In the genomic region with DNA sequence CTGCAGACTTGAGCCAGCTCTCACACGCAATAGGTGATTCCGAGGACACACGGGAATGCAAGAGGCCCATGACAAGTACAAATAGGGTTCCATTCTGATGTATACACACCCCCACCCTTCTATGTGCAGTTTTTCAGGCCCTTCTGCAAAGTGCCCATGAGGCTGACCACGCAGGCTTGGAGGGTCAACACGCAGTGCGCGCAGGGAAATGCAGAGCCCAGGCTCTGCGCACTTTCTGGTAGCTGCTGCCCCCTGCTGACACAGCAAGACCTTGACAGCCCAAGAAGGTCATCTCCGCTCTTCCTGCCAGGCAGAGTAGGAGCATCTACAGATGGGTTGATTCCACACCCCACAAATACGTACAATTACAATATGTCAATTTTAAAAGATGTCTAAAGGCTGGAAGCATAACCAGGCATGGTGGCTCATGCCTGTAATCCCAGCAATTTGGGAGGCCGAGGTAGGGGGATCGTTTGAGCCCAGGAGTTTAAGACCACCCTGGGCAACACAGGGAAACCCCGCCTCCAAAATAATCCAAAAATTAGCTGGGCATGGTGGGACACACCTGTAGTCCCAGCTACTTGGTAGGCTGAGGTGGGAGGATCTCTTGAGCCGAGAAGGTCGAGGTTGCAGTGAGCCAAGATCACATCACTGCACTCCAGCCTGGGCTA, we compare ENCODE assay signal across 10 cellular contexts. TPM values are rescaled to one million over a fixed set of nuclear protein-coding genes. Genes with fewer than 3 reads are reported as not detected.
DNase-seq lines count a peak whose midpoint lies in the region; ATAC-seq, FAIRE-seq and TF ChIP-seq lines count a peak whose summit lies in the region.
"Had no signal": no experiment of that assay in that cellular context is flagged by ENCODE, and none has a peak within 500 bp of the region (broad histone marks: within the 10 kb centered on the region; RNA-seq: fewer than 3 reads in every experiment).

No MANE protein-coding gene starts in this region.

- ATAC-seq in CD8-positive, alpha-beta T cell = peak; percentile 87
- ATAC-seq in HG03280 (IDR thresholded peaks at IDR 0.05; ENCODE audit: unreplicated experiment) (peak; percentile 67), left cardiac atrium (peak; percentile 68 to 77), sciatic nerve (peak; percentile 75), HG03565 (IDR thresholded peaks at IDR 0.05; ENCODE audit: unreplicated experiment) (no peak)
- peak; percentile 87 to 90 for ATAC-seq in activated naive CD4-positive, alpha-beta T cell treated with anti-CD3 and anti-CD28 coated beads, Interleukin-2, amount 50 U/mL, for 72 hours

- no peaks in the 10 kb centered on the region for H3K9me3 Mint-ChIP-seq in CD8-positive, alpha-beta T cell
- no peaks in the 10 kb centered on the region for H3K9me3 Mint-ChIP-seq in activated naive CD4-positive, alpha-beta T cell treated with anti-CD3 and anti-CD28 coated beads, Interleukin-2, amount 50 U/mL, for 72 hours

- peak; percentile 84 for FAIRE-seq in GM19239 (lab: Jason Lieb, UNC)

- intact Hi-C loops in CD8-positive, alpha-beta T cell (cut with DNase I, micrococcal nuclease) = loop anchor here (1.0 to 2.0 kb wide), 5 partner anchors 184 to 870 kb away; no protein-coding TSS in a partner anchor
- intact Hi-C loops in left cardiac atrium (cut with DNase I) (loop anchor here in 1 of 2 donors (5.0 kb wide), 2 partner anchors 105 to 185 kb away; a partner anchor contains a TSS), sciatic nerve (cut with DNase I) (loop anchor here (5.0 kb wide), 1 partner anchor 870 kb away; no protein-coding TSS in a partner anchor)

- no peaks in the 10 kb centered on the region for H3K9me3 ChIP-seq in CD8-positive, alpha-beta T cell (ENCODE audit: low read length)

- peaks cover 16% of the 10 kb centered on the region for H3K4me1 Mint-ChIP-seq in CD8-positive, alpha-beta T cell (ENCODE audit: low read depth)

- no peak overlapping the region for H3K27ac Mint-ChIP-seq in CD8-positive, alpha-beta T cell
- H3K27ac Mint-ChIP-seq in activated naive CD4-positive, alpha-beta T cell treated with anti-CD3 and anti-CD28 coated beads, Interleukin-2, amount 50 U/mL, for 72 hours = peak overlapping the region in 1 of 2 donors; percentile 49

- H3K4me3 ChIP-seq in CD8-positive, alpha-beta T cell (ENCODE audit: low read depth, low read length) = no peak overlapping the region

- peaks cover 12% of the 10 kb centered on the region for H3K36me3 Mint-ChIP-seq in CD8-positive, alpha-beta T cell
- no peaks in the 10 kb centered on the region for H3K36me3 Mint-ChIP-seq in activated naive CD4-positive, alpha-beta T cell treated with anti-CD3 and anti-CD28 coated beads, Interleukin-2, amount 50 U/mL, for 72 hours

- DNase-seq in CD8-positive, alpha-beta T cell = peak; percentile 18 to 64 (median 48)
- DNase-seq in GM19239 (ENCODE audit: insufficient read length, low spot score) (peak; percentile 71), left cardiac atrium (peak; percentile 61), sciatic nerve (ENCODE audit: low spot score) (peak; percentile 76)
- DNase-seq in activated naive CD4-positive, alpha-beta T cell treated with anti-CD3 and anti-CD28 coated beads, Interleukin-2, amount 50 U/mL, for 72 hours (ENCODE audit: low spot score in 2 of 2) = peak in 1 of 2 donors; percentile 69

- H3K27me3 ChIP-seq in CD8-positive, alpha-beta T cell (ENCODE audit: insufficient read depth, low read length) = no peaks in the 10 kb centered on the region

- no peak overlapping the region for H3K4me3 Mint-ChIP-seq in CD8-positive, alpha-beta T cell

- TF ChIP-seq CTCF in CD8-positive, alpha-beta T cell (IDR thresholded peaks at IDR 0.05) = peak; percentile 79

- CTCF ChIA-PET in CD8-positive, alpha-beta T cell (lab: Charles Lee) = interaction anchor here (0.7 to 3.7 kb wide), 10 partner anchors 10 to 563 kb away, joined by 3 to 22 read pairs (median 4); no protein-coding TSS in a partner anchor

- H3K36me3 ChIP-seq in CD8-positive, alpha-beta T cell (ENCODE audit: insufficient read depth, low read length) = no peaks in the 10 kb centered on the region

- H3K27me3 Mint-ChIP-seq in CD8-positive, alpha-beta T cell (ENCODE audit: low read depth) = peaks cover 7% of the 10 kb centered on the region

- POLR2A ChIA-PET in CD8-positive, alpha-beta T cell (lab: Charles Lee) = interaction anchor here (1.0 kb wide), 1 partner anchor 12 kb away, joined by 3 read pairs; no protein-coding TSS in a partner anchor

- peaks cover 3% of the 10 kb centered on the region for H3K4me1 ChIP-seq in CD8-positive, alpha-beta T cell (ENCODE audit: insufficient read depth, low read length)

- no peak overlapping the region for H3K27ac ChIP-seq in CD8-positive, alpha-beta T cell (ENCODE audit: low read depth, low read length)

TF ChIP-seq in PFSK-1, 5 proteins besides CTCF, POLR2A, EP300 and RAD21:
- TF ChIP-seq POLR2AphosphoS5 (IDR thresholded peaks at IDR 0.05; ENCODE audit: low read depth, low read length) (no peak), FOXP2 (optimal IDR thresholded peaks at IDR 0.05; ENCODE audit: borderline replicate concordance, extremely low read depth, extremely low read length, insufficient read depth) (peak; percentile 34)
- TF ChIP-seq, protein P1, sequence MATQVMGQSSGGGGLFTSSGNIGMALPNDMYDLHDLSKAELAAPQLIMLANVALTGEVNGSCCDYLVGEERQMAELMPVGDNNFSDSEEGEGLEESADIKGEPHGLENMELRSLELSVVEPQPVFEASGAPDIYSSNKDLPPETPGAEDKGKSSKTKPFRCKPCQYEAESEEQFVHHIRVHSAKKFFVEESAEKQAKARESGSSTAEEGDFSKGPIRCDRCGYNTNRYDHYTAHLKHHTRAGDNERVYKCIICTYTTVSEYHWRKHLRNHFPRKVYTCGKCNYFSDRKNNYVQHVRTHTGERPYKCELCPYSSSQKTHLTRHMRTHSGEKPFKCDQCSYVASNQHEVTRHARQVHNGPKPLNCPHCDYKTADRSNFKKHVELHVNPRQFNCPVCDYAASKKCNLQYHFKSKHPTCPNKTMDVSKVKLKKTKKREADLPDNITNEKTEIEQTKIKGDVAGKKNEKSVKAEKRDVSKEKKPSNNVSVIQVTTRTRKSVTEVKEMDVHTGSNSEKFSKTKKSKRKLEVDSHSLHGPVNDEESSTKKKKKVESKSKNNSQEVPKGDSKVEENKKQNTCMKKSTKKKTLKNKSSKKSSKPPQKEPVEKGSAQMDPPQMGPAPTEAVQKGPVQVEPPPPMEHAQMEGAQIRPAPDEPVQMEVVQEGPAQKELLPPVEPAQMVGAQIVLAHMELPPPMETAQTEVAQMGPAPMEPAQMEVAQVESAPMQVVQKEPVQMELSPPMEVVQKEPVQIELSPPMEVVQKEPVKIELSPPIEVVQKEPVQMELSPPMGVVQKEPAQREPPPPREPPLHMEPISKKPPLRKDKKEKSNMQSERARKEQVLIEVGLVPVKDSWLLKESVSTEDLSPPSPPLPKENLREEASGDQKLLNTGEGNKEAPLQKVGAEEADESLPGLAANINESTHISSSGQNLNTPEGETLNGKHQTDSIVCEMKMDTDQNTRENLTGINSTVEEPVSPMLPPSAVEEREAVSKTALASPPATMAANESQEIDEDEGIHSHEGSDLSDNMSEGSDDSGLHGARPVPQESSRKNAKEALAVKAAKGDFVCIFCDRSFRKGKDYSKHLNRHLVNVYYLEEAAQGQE (IDR thresholded peaks at IDR 0.05; ENCODE audit: insufficient read depth in 1 of 2, low read depth in 2 of 2, low read length in 2 of 2) = no peak

RNA-seq across cellular contexts. Expression of a gene that starts 18.5 kb away (rescaled TPM):
- 10 to 100 TPM; 19.0 to 20.4 TPM for total RNA-seq in CD8-positive, alpha-beta T cell
- polyA plus RNA-seq in PFSK-1 (2012; ENCODE audit: insufficient read length, low read depth) = 19.1 TPM
- 10 to 100 TPM; 19.3 to 33.9 TPM for total RNA-seq in activated naive CD4-positive, alpha-beta T cell treated with anti-CD3 and anti-CD28 coated beads, Interleukin-2, amount 50 U/mL, for 72 hours
- total RNA-seq in left cardiac atrium = 10 to 100 TPM; 15.1 to 18.5 TPM
- 19.7 TPM for total RNA-seq in sciatic nerve

RNA-seq across cellular contexts. Expression of a gene that starts 30.8 kb away (rescaled TPM):
- total RNA-seq in CD8-positive, alpha-beta T cell = 10 to 100 TPM; 33.8 to 33.9 TPM
- 49.7 TPM for polyA plus RNA-seq in PFSK-1 (2012; ENCODE audit: insufficient read length, low read depth)
- 10 to 100 TPM; 46.4 to 54.9 TPM for total RNA-seq in activated naive CD4-positive, alpha-beta T cell treated with anti-CD3 and anti-CD28 coated beads, Interleukin-2, amount 50 U/mL, for 72 hours
- 10 to 100 TPM; 41.6 to 42.2 TPM for total RNA-seq in left cardiac atrium
- total RNA-seq in sciatic nerve = 27.6 TPM

RNA-seq across cellular contexts. Expression of a gene that starts 51.6 kb away (rescaled TPM):
- total RNA-seq in CD8-positive, alpha-beta T cell = not detected
- polyA plus RNA-seq in PFSK-1 (2012; ENCODE audit: insufficient read length, low read depth) = not detected
- total RNA-seq in activated naive CD4-positive, alpha-beta T cell treated with anti-CD3 and anti-CD28 coated beads, Interleukin-2, amount 50 U/mL, for 72 hours = not detected
- total RNA-seq in left cardiac atrium (not detected), sciatic nerve (not detected)
- total RNA-seq: subcutaneous adipose tissue; T-helper 2 cell treated with Interferon-gamma antibody and Interleukin-4, amounts not matched to agents 100 ng/mL and 5 ng/mL, for 36 hours had no signal

RNA-seq across cellular contexts. Expression of a gene that starts 51.7 kb away (rescaled TPM):
- total RNA-seq in CD8-positive, alpha-beta T cell = 10 to 100 TPM; 18.7 to 19.2 TPM
- polyA plus RNA-seq in PFSK-1 (2012; ENCODE audit: insufficient read length, low read depth) = 85.9 TPM
- 100 to 1,000 TPM in 1 of 2 donors, 10 to 100 TPM in 1; 93.0 to 152 TPM for total RNA-seq in activated naive CD4-positive, alpha-beta T cell treated with anti-CD3 and anti-CD28 coated beads, Interleukin-2, amount 50 U/mL, for 72 hours
- total RNA-seq in left cardiac atrium = 10 to 100 TPM; 16.3 to 22.3 TPM
- total RNA-seq in sciatic nerve = 46.4 TPM
